Comparison of ENCODE assay signal across 23 cellular contexts in genomic region chr12:43898474-43898873, GRCh38.
"Had no signal": no experiment of that assay in that cellular context is flagged by ENCODE, and none has a peak within 500 bp of the region (broad histone marks: within the 10 kb centered on the region; RNA-seq: fewer than 3 reads in every experiment).

No MANE protein-coding gene starts in this region.

- H3K4me3 ChIP-seq: MG63, SJSA1 had no signal

- H3K4me3 Mint-ChIP-seq: T-cell had no signal

- H3K27ac ChIP-seq: SJSA1 had no signal

- ATAC-seq: HepG2, T-cell had no signal

- DNase-seq: IMR-90, Karpas-422, KG1, MG63, NCI-H1092 treated with DMSO at 0.1 percent for 48 hours, NCI-H1436, NCI-H187 treated with DMSO at 0.1 percent for 48 hours, NCI-H2029 treated with DMSO at 0.1 percent for 48 hours, NCI-H2171, NCI-H226, NCI-H446, NCI-H510A, NCI-H524 treated with DMSO at 0.1 percent for 48 hours, NCI-H69, NCI-H774, Right ventricle myocardium superior, RPMI8226, SIG-M5, SK-N-SH, SW 1271, T-cell had no signal

- H3K9me3 ChIP-seq: SJSA1, SK-N-SH had no signal

- H3K9ac ChIP-seq: SK-N-SH had no signal

- H3K4me1 ChIP-seq: SJSA1 had no signal

- H3K4me2 ChIP-seq: SK-N-SH had no signal

- H3K27ac Mint-ChIP-seq: T-cell had no signal

- H3K27me3 ChIP-seq: MG63, SJSA1 had no signal

- H3K9me2 ChIP-seq: SK-N-SH had no signal

- H3K36me3 ChIP-seq: MG63, SJSA1 had no signal
